25 cellular contexts compared by ENCODE assay signal in the genomic region with DNA sequence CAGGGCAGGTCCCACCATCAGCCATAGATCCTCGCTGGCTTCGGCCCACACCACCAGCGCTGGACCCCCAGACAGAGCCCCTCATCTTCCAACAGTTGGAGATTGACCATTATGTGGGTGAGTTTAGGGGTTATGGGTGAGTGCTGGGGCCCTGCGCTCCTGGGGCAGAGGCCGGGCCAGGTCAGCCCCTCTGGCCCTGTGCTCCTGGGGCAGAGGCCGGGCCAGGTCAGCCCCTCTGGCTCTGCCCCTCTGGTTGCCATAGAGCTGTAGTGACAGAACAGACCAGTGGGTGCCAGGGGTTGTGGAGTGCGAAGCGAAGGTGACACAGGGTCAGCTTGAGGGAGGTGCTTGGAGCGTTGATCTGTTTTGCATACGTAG. TPM values are rescaled to one million over a fixed set of nuclear protein-coding genes. Genes with fewer than 3 reads are reported as not detected.
A peak's percentile ranks its signal among the peaks of the same experiment; 100 is the strongest.
DNase-seq lines count a peak whose midpoint lies in the region; ATAC-seq and TF ChIP-seq lines count a peak whose summit lies in the region.
"Had no signal": no experiment of that assay in that cellular context is flagged by ENCODE, and none has a peak within 500 bp of the region (broad histone marks: within the 10 kb centered on the region; RNA-seq: fewer than 3 reads in every experiment).

No MANE protein-coding gene starts in this region.

- WGBS in H9 (ENCODE audit: extremely low coverage, insufficient read length, low lambda C conversion rate) = no CpG with 5 or more reads among the region's 10 CpGs

- H3K79me2 ChIP-seq in H9 (ENCODE audit: insufficient read depth, low read length) = no peaks in the 10 kb centered on the region; the same call in 1 of the 2 replicates

- no peak overlapping the region for H3K4me2 ChIP-seq in H9 (ENCODE audit: insufficient read depth, insufficient read length, low read length)
- H3K4me2 ChIP-seq: A549 had no signal

- no peaks in the 10 kb centered on the region for H3K79me1 ChIP-seq in H9 (ENCODE audit: insufficient read depth, low read depth, low read length, poor library complexity, severe bottlenecking)

- peaks cover 26% of the 10 kb centered on the region for H3K36me3 Mint-ChIP-seq in activated CD4-positive, alpha-beta T cell treated with anti-CD3 and anti-CD28 coated beads, Interleukin-2, amount 10 ng/mL, durations not matched to agents 24 days and 14 days (ENCODE audit: low read depth)
- peaks cover 32% of the 10 kb centered on the region for H3K36me3 Mint-ChIP-seq in activated CD4-positive, alpha-beta T cell treated with anti-CD3 and anti-CD28 coated beads for 36 hours (ENCODE audit: low read depth)
- H3K36me3 Mint-ChIP-seq in progenitor cell of endocrine pancreas (ENCODE audit: insufficient read depth) (peaks cover 10% of the 10 kb centered on the region), H9 (ENCODE audit: insufficient read depth in 1 of 3, low read depth in 3 of 3) (peaks cover 24 to 47% (median 40%) of the 10 kb centered on the region in 3 experiments)

- DNase-seq in activated CD4-positive, alpha-beta T cell treated with anti-CD3 and anti-CD28 coated beads, Interleukin-2, amount 10 ng/mL, durations not matched to agents 24 days and 14 days = no peak
- no peak for DNase-seq in activated CD4-positive, alpha-beta T cell treated with anti-CD3 and anti-CD28 coated beads for 36 hours
- DNase-seq in progenitor cell of endocrine pancreas (ENCODE audit: low spot score, unreplicated experiment) (no peak), HUDEP-2 (lab: John Stamatoyannopoulos, UW; ENCODE audit: unreplicated experiment in 76 of 76) (no peak), OCI-M1 (lab: John Stamatoyannopoulos, UW) (no peak), H9 (no peak)
- DNase-seq: AML-193; Calu3; CD4-positive, alpha-beta memory T cell; DMS 273 treated with DMSO at 0.1 percent for 48 hours; DMS53; DND-41; EL; HCEC 1CT; IMR-90 had no signal

- H2BK15ac ChIP-seq in H9 (ENCODE audit: low read depth, low read length) = no peak overlapping the region

- H3K4me3 Mint-ChIP-seq in activated CD4-positive, alpha-beta T cell treated with anti-CD3 and anti-CD28 coated beads, Interleukin-2, amount 10 ng/mL, durations not matched to agents 24 days and 14 days = no peak overlapping the region
- H3K4me3 Mint-ChIP-seq in activated CD4-positive, alpha-beta T cell treated with anti-CD3 and anti-CD28 coated beads for 36 hours = no peak overlapping the region
- H3K4me3 Mint-ChIP-seq in progenitor cell of endocrine pancreas (ENCODE audit: low read depth) (no peak overlapping the region), H9 (no peak overlapping the region)
- H3K4me3 Mint-ChIP-seq: CD14-positive monocyte; CD4-positive, alpha-beta memory T cell had no signal

- no peak overlapping the region for H3K4ac ChIP-seq in H9 (ENCODE audit: low read depth, low read length)

- intact Hi-C loops in activated CD4-positive, alpha-beta T cell treated with anti-CD3 and anti-CD28 coated beads, Interleukin-2, amount 10 ng/mL, durations not matched to agents 24 days and 14 days (cut with micrococcal nuclease) = no loop called here
- intact Hi-C loops in activated CD4-positive, alpha-beta T cell treated with anti-CD3 and anti-CD28 coated beads for 36 hours (cut with DNase I, micrococcal nuclease) = no loop called here

- H2AFZ ChIP-seq in H9 (ENCODE audit: low read length) = no peak overlapping the region

- no peaks in the 10 kb centered on the region for H3K23me2 ChIP-seq in H9 (ENCODE audit: insufficient read length, low read depth, low read length, poor library complexity, severe bottlenecking)

- no peak overlapping the region for H2BK20ac ChIP-seq in H9 (ENCODE audit: low read depth, low read length, poor library complexity, severe bottlenecking)

- peak overlapping the region; percentile 29 for H3K27ac Mint-ChIP-seq in activated CD4-positive, alpha-beta T cell treated with anti-CD3 and anti-CD28 coated beads, Interleukin-2, amount 10 ng/mL, durations not matched to agents 24 days and 14 days
- no peak overlapping the region for H3K27ac Mint-ChIP-seq in activated CD4-positive, alpha-beta T cell treated with anti-CD3 and anti-CD28 coated beads for 36 hours
- H3K27ac Mint-ChIP-seq in progenitor cell of endocrine pancreas (peak overlapping the region; percentile 9), H9 (peak overlapping the region in 1 of 3 experiments; percentile 30; a peak in 1 of 7 replicates)

- no peak overlapping the region for H3K23ac ChIP-seq in H9 (ENCODE audit: insufficient read length, low read depth, low read length)

- no peak overlapping the region for H3K56ac ChIP-seq in H9 (ENCODE audit: insufficient read length, low read depth, low read length)

- H3K4me1 Mint-ChIP-seq in activated CD4-positive, alpha-beta T cell treated with anti-CD3 and anti-CD28 coated beads, Interleukin-2, amount 10 ng/mL, durations not matched to agents 24 days and 14 days = peaks cover 4% of the 10 kb centered on the region
- H3K4me1 Mint-ChIP-seq in activated CD4-positive, alpha-beta T cell treated with anti-CD3 and anti-CD28 coated beads for 36 hours = no peaks in the 10 kb centered on the region
- H3K4me1 Mint-ChIP-seq in progenitor cell of endocrine pancreas (ENCODE audit: low read depth) (no peaks in the 10 kb centered on the region), H9 (no peaks in the 10 kb centered on the region)
- H3K4me1 Mint-ChIP-seq: CD14-positive monocyte had no signal

- POLR2A ChIA-PET in activated CD4-positive, alpha-beta T cell treated with anti-CD3 and anti-CD28 coated beads for 36 hours (lab: Charles Lee) = no interaction called here

- H3K9ac ChIP-seq in H9 (ENCODE audit: extremely low read depth, insufficient read length, low read length) = no peak overlapping the region

- no peak overlapping the region for H4K8ac ChIP-seq in H9 (replicated peaks; ENCODE audit: insufficient read length, low read depth, low read length)

- no peak overlapping the region for H2BK5ac ChIP-seq in H9 (ENCODE audit: insufficient read length, low read length)

- H4K20me1 ChIP-seq in H9 (ENCODE audit: control insufficient read depth, insufficient read depth, insufficient read length) = no peaks in the 10 kb centered on the region

- H2BK12ac ChIP-seq in H9 (ENCODE audit: insufficient read length, low read depth, low read length) = no peak overlapping the region

- H2BK120ac ChIP-seq in H9 (ENCODE audit: low read depth, low read length, poor library complexity, severe bottlenecking) = no peak overlapping the region

- CTCF ChIA-PET in activated CD4-positive, alpha-beta T cell treated with anti-CD3 and anti-CD28 coated beads for 36 hours (lab: Charles Lee) = interaction anchor here (0.9 kb wide), 2 partner anchors 42 to 157 kb away, joined by 3 to 5 read pairs; no protein-coding TSS in a partner anchor

- no peak overlapping the region for H3K14ac ChIP-seq in H9 (ENCODE audit: insufficient read depth, low read length)

- no peak overlapping the region for H2AK5ac ChIP-seq in H9 (ENCODE audit: insufficient read length, low read length)

- no peaks in the 10 kb centered on the region for H3K9me3 Mint-ChIP-seq in activated CD4-positive, alpha-beta T cell treated with anti-CD3 and anti-CD28 coated beads, Interleukin-2, amount 10 ng/mL, durations not matched to agents 24 days and 14 days
- H3K9me3 Mint-ChIP-seq in activated CD4-positive, alpha-beta T cell treated with anti-CD3 and anti-CD28 coated beads for 36 hours (ENCODE audit: low read depth) = no peaks in the 10 kb centered on the region
- H3K9me3 Mint-ChIP-seq in progenitor cell of endocrine pancreas (ENCODE audit: low read depth) (no peaks in the 10 kb centered on the region), H9 (no peaks in the 10 kb centered on the region)
- H3K9me3 Mint-ChIP-seq: CD4-positive, alpha-beta memory T cell had no signal

- no peak overlapping the region for H4K91ac ChIP-seq in H9 (ENCODE audit: insufficient read length, low read depth, low read length)

- H3T11ph ChIP-seq in H9 (ENCODE audit: low read length) = no peak overlapping the region

- H3K4me1 ChIP-seq in H9 (ENCODE audit: insufficient read depth, low read length) = no peaks in the 10 kb centered on the region
- H3K4me1 ChIP-seq: A549 had no signal

- H3K27me3 ChIP-seq in H9 (ENCODE audit: insufficient read depth, low read length) = no peaks in the 10 kb centered on the region

- no peak overlapping the region for H3K27ac ChIP-seq in H9 (ENCODE audit: insufficient read length, low read depth, low read length)
- H3K27ac ChIP-seq: 22Rv1, A549, HL-60 had no signal

- no peaks in the 10 kb centered on the region for H3K9me3 ChIP-seq in H9 (ENCODE audit: control insufficient read depth, low read depth, low read length)
- H3K9me3 ChIP-seq: A549 had no signal

- no peak for ATAC-seq in activated CD4-positive, alpha-beta T cell treated with anti-CD3 and anti-CD28 coated beads for 36 hours
- ATAC-seq in esophagus mucosa = peak; percentile 27
- ATAC-seq: GM12878, K562 had no signal

- TF ChIP-seq CTCF in progenitor cell of endocrine pancreas (IDR thresholded peaks at IDR 0.05; ENCODE audit: unreplicated experiment) (no peak), H9 (conservative IDR thresholded peaks at IDR 0.05) (no peak)

- no peaks in the 10 kb centered on the region for H3K27me3 Mint-ChIP-seq in activated CD4-positive, alpha-beta T cell treated with anti-CD3 and anti-CD28 coated beads, Interleukin-2, amount 10 ng/mL, durations not matched to agents 24 days and 14 days
- H3K27me3 Mint-ChIP-seq in activated CD4-positive, alpha-beta T cell treated with anti-CD3 and anti-CD28 coated beads for 36 hours = no peaks in the 10 kb centered on the region
- H3K27me3 Mint-ChIP-seq in progenitor cell of endocrine pancreas (no peaks in the 10 kb centered on the region), H9 (ENCODE audit: low read depth) (no peaks in the 10 kb centered on the region)
- H3K27me3 Mint-ChIP-seq: CD4-positive, alpha-beta memory T cell had no signal

- H4K5ac ChIP-seq in H9 (ENCODE audit: insufficient read length, low read depth, low read length) = no peak overlapping the region

- H3K18ac ChIP-seq in H9 (ENCODE audit: insufficient read length, low read depth, low read length) = no peak overlapping the region

RNA-seq across cellular contexts. Expression of gene POLD1, which starts 15.2 kb away (rescaled TPM):
- total RNA-seq in activated CD4-positive, alpha-beta T cell treated with anti-CD3 and anti-CD28 coated beads, Interleukin-2, amount 10 ng/mL, durations not matched to agents 24 days and 14 days = 188 and 204 TPM in 2 replicates
- total RNA-seq in activated CD4-positive, alpha-beta T cell treated with anti-CD3 and anti-CD28 coated beads for 36 hours = 100 to 1,000 TPM; 220 to 227 TPM
- 24.3 TPM for total RNA-seq in esophagus mucosa
- total RNA-seq in progenitor cell of endocrine pancreas = 91.4 and 99.5 TPM in 2 replicates
- 165 and 178 TPM in 2 replicates for total RNA-seq in H9 (2021)

RNA-seq across cellular contexts. Expression of gene SPIB, which starts 19.4 kb away (rescaled TPM):
- 0.91 and 1.6 TPM in 2 replicates for total RNA-seq in activated CD4-positive, alpha-beta T cell treated with anti-CD3 and anti-CD28 coated beads, Interleukin-2, amount 10 ng/mL, durations not matched to agents 24 days and 14 days
- total RNA-seq in activated CD4-positive, alpha-beta T cell treated with anti-CD3 and anti-CD28 coated beads for 36 hours = under 1 TPM; 0.33 to 0.50 TPM
- 0.44 TPM for total RNA-seq in esophagus mucosa
- 1.7 and 2.5 TPM in 2 replicates for total RNA-seq in progenitor cell of endocrine pancreas
- 30.2 and 33.3 TPM in 2 replicates for total RNA-seq in H9 (2021)
- total RNA-seq: CD4-positive, alpha-beta memory T cell; IMR-90 had no signal

RNA-seq across cellular contexts. Expression of gene NR1H2, which starts 23.1 kb away (rescaled TPM):
- total RNA-seq in activated CD4-positive, alpha-beta T cell treated with anti-CD3 and anti-CD28 coated beads, Interleukin-2, amount 10 ng/mL, durations not matched to agents 24 days and 14 days = 81.4 and 84.7 TPM in 2 replicates
- 10 to 100 TPM; 50.3 to 53.6 TPM for total RNA-seq in activated CD4-positive, alpha-beta T cell treated with anti-CD3 and anti-CD28 coated beads for 36 hours
- total RNA-seq in esophagus mucosa (33.4 TPM), progenitor cell of endocrine pancreas (28.3 and 29.1 TPM in 2 replicates), H9 (2021) (33.2 and 35.8 TPM in 2 replicates)

RNA-seq across cellular contexts. Expression of gene MYBPC2, which starts 33.3 kb away (rescaled TPM):
- 0.12 and 0.26 TPM in 2 replicates for total RNA-seq in activated CD4-positive, alpha-beta T cell treated with anti-CD3 and anti-CD28 coated beads, Interleukin-2, amount 10 ng/mL, durations not matched to agents 24 days and 14 days
- total RNA-seq in activated CD4-positive, alpha-beta T cell treated with anti-CD3 and anti-CD28 coated beads for 36 hours = under 1 TPM; 0.14 to 0.30 TPM
- total RNA-seq in esophagus mucosa (0.08 TPM), progenitor cell of endocrine pancreas (1.6 and 2.1 TPM in 2 replicates), H9 (2021) (3.8 and 4.9 TPM in 2 replicates)
- total RNA-seq: Calu3; CD4-positive, alpha-beta memory T cell; G401; H4; HT1080; IMR-90 had no signal

RNA-seq across cellular contexts. Expression of gene NAPSA, which starts 33.9 kb away (rescaled TPM):
- total RNA-seq in activated CD4-positive, alpha-beta T cell treated with anti-CD3 and anti-CD28 coated beads, Interleukin-2, amount 10 ng/mL, durations not matched to agents 24 days and 14 days = 13.6 and 18.0 TPM in 2 replicates
- 10 to 100 TPM; 44.0 to 63.4 TPM for total RNA-seq in activated CD4-positive, alpha-beta T cell treated with anti-CD3 and anti-CD28 coated beads for 36 hours
- total RNA-seq in esophagus mucosa = 0.40 TPM
- 2.3 and 2.7 TPM in 2 replicates for total RNA-seq in progenitor cell of endocrine pancreas
- total RNA-seq in H9 (2021) = 0.33 and 0.44 TPM in 2 replicates
- total RNA-seq: HT1080, IMR-90 had no signal
